Comparison of ENCODE assay signal across 9 cellular contexts in the genomic region with DNA sequence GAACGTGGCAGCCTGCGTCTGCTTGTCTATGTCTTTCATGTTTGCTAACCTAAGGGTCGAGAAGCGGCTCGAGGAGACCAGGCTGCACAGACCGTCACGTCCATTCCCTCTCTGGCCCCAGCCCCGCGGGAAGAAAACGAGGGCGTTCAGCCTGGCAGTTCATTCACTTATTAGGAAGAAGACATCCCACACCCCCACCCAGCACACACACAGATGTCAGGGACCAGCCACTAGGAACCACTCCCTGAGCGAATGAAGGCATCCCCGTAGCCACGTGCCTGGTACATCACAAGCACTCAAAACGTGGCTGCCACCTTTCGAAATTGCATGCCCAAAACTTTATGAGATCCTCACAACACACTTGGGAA. TPM values are rescaled to one million over a fixed set of nuclear protein-coding genes. Genes with fewer than 3 reads are reported as not detected.
DNase-seq lines count a peak whose midpoint lies in the region; ATAC-seq and TF ChIP-seq lines count a peak whose summit lies in the region.
"Had no signal": no experiment of that assay in that cellular context is flagged by ENCODE, and none has a peak within 500 bp of the region (broad histone marks: within the 10 kb centered on the region; RNA-seq: fewer than 3 reads in every experiment).

No MANE protein-coding gene starts in this region.

- H3K27me3 ChIP-seq in left lung: peaks cover 0 to 43% of the 10 kb centered on the region in 2 donors
- H3K27me3 ChIP-seq in thymus (ENCODE audit: control insufficient read depth, insufficient read depth): peaks cover 9% of the 10 kb centered on the region

- H3K27ac ChIP-seq in left lung (no peak overlapping the region), thymus (ENCODE audit: low read depth) (no peak overlapping the region)

- peaks cover 12 to 17% of the 10 kb centered on the region in 2 donors for H3K4me1 ChIP-seq in left lung
- H3K4me1 ChIP-seq in thymus (ENCODE audit: control insufficient read depth, insufficient read depth, low read length): peaks cover 12% of the 10 kb centered on the region

- no peak for TF ChIP-seq CTCF in left lung (IDR thresholded peaks at IDR 0.05)

- H3K9me3 ChIP-seq in left lung: no peaks in the 10 kb centered on the region
- no peaks in the 10 kb centered on the region for H3K9me3 ChIP-seq in thymus (ENCODE audit: control insufficient read depth)

- H3K4me3 ChIP-seq in left lung (peak overlapping the region; percentile 88 to 89), thymus (ENCODE audit: low read length) (peak overlapping the region; percentile 95)

- peaks cover 13% of the 10 kb centered on the region for H3K4me1 Mint-ChIP-seq in activated CD4-positive, alpha-beta T cell treated with anti-CD3 and anti-CD28 coated beads for 36 hours
- H3K4me1 Mint-ChIP-seq in activated naive CD8-positive, alpha-beta T cell (ENCODE audit: low read depth): peaks cover 20% of the 10 kb centered on the region

- H3K27ac Mint-ChIP-seq in activated CD4-positive, alpha-beta T cell treated with anti-CD3 and anti-CD28 coated beads for 36 hours: peak overlapping the region; percentile 93
- H3K27ac Mint-ChIP-seq in activated naive CD8-positive, alpha-beta T cell: peak overlapping the region; percentile 97

- ATAC-seq in activated CD4-positive, alpha-beta T cell treated with anti-CD3 and anti-CD28 coated beads for 36 hours: no peak
- ATAC-seq in left lung (no peak), GM19324 (IDR thresholded peaks at IDR 0.05; ENCODE audit: low FRiP score, unreplicated experiment) (no peak), HG03439 (IDR thresholded peaks at IDR 0.05; ENCODE audit: unreplicated experiment) (no peak), GM21447 (IDR thresholded peaks at IDR 0.05; ENCODE audit: unreplicated experiment) (no peak)

- no peaks in the 10 kb centered on the region for H3K9me3 Mint-ChIP-seq in activated CD4-positive, alpha-beta T cell treated with anti-CD3 and anti-CD28 coated beads for 36 hours (ENCODE audit: low read depth)
- no peaks in the 10 kb centered on the region for H3K9me3 Mint-ChIP-seq in activated naive CD8-positive, alpha-beta T cell (ENCODE audit: low read depth)

- H3K36me3 Mint-ChIP-seq in activated CD4-positive, alpha-beta T cell treated with anti-CD3 and anti-CD28 coated beads for 36 hours (ENCODE audit: low read depth): peaks cover 14% of the 10 kb centered on the region
- peaks cover 2% of the 10 kb centered on the region for H3K36me3 Mint-ChIP-seq in activated naive CD8-positive, alpha-beta T cell

- POLR2A ChIA-PET in activated CD4-positive, alpha-beta T cell treated with anti-CD3 and anti-CD28 coated beads for 36 hours (lab: Charles Lee): no interaction called here

- peak overlapping the region; percentile 77 for H3K4me3 Mint-ChIP-seq in activated CD4-positive, alpha-beta T cell treated with anti-CD3 and anti-CD28 coated beads for 36 hours
- peak overlapping the region; percentile 95 for H3K4me3 Mint-ChIP-seq in activated naive CD8-positive, alpha-beta T cell

- intact Hi-C loops in activated CD4-positive, alpha-beta T cell treated with anti-CD3 and anti-CD28 coated beads for 36 hours (cut with DNase I, micrococcal nuclease): loop anchor here in 1 of 2 experiments (1.0 to 10.0 kb wide), 9 partner anchors 109 to 1531 kb away; a partner anchor contains a TSS
- intact Hi-C loops in left lung (cut with DNase I): no loop called here

- WGBS in thymus: 56% methylated on average over 16 of the region's 16 CpGs

- CTCF ChIA-PET in activated CD4-positive, alpha-beta T cell treated with anti-CD3 and anti-CD28 coated beads for 36 hours (lab: Charles Lee): interaction anchor here (1.5 kb wide), 1 partner anchor 9 kb away, joined by 7 read pairs; no protein-coding TSS in a partner anchor

- peaks cover 8% of the 10 kb centered on the region for H3K27me3 Mint-ChIP-seq in activated CD4-positive, alpha-beta T cell treated with anti-CD3 and anti-CD28 coated beads for 36 hours
- H3K27me3 Mint-ChIP-seq in activated naive CD8-positive, alpha-beta T cell: peaks cover 5% of the 10 kb centered on the region

- DNase-seq in activated CD4-positive, alpha-beta T cell treated with anti-CD3 and anti-CD28 coated beads for 36 hours: no peak
- DNase-seq in activated CD4-positive, alpha-beta T cell treated with anti-CD3 and anti-CD28 coated beads, Interleukin-2, amount 50 U/mL, for 1 hour: no peak
- no peak for DNase-seq in left lung

- peaks cover 0 to 15% of the 10 kb centered on the region in 2 donors for H3K36me3 ChIP-seq in left lung
- peaks cover 6% of the 10 kb centered on the region for H3K36me3 ChIP-seq in thymus (ENCODE audit: control insufficient read depth, insufficient read depth)

RNA-seq across cellular contexts. Expression of a gene that starts 0.7 kb away (rescaled TPM):
- total RNA-seq in activated CD4-positive, alpha-beta T cell treated with anti-CD3 and anti-CD28 coated beads for 36 hours: 10 to 100 TPM; 21.2 to 22.1 TPM
- total RNA-seq in left lung: 10 to 100 TPM; 19.7 to 20.2 TPM
- 18.4 TPM for polyA plus RNA-seq in thymus

RNA-seq across cellular contexts. Expression of a gene that starts 10.9 kb away (rescaled TPM):
- total RNA-seq in activated CD4-positive, alpha-beta T cell treated with anti-CD3 and anti-CD28 coated beads for 36 hours: not detected
- total RNA-seq in left lung: 1 to 10 TPM in 1 of 2 donors, under 1 TPM in 1; 0.41 to 2.0 TPM
- polyA plus RNA-seq in thymus: 1.2 TPM

RNA-seq across cellular contexts. Expression of a gene that starts 22.6 kb away (rescaled TPM):
- not detected for total RNA-seq in activated CD4-positive, alpha-beta T cell treated with anti-CD3 and anti-CD28 coated beads for 36 hours
- total RNA-seq in left lung: under 1 TPM; 0.99 TPM
- polyA plus RNA-seq in thymus: 0.62 TPM

RNA-seq across cellular contexts. Expression of a gene that starts 45.4 kb away (rescaled TPM):
- not detected for total RNA-seq in activated CD4-positive, alpha-beta T cell treated with anti-CD3 and anti-CD28 coated beads for 36 hours
- total RNA-seq in left lung: 10 to 100 TPM; 21.7 to 30.3 TPM
- 0.55 TPM for polyA plus RNA-seq in thymus
- total RNA-seq: LHCN-M2 had no signal
